9 cellular contexts compared by ENCODE assay signal in the genomic region with DNA sequence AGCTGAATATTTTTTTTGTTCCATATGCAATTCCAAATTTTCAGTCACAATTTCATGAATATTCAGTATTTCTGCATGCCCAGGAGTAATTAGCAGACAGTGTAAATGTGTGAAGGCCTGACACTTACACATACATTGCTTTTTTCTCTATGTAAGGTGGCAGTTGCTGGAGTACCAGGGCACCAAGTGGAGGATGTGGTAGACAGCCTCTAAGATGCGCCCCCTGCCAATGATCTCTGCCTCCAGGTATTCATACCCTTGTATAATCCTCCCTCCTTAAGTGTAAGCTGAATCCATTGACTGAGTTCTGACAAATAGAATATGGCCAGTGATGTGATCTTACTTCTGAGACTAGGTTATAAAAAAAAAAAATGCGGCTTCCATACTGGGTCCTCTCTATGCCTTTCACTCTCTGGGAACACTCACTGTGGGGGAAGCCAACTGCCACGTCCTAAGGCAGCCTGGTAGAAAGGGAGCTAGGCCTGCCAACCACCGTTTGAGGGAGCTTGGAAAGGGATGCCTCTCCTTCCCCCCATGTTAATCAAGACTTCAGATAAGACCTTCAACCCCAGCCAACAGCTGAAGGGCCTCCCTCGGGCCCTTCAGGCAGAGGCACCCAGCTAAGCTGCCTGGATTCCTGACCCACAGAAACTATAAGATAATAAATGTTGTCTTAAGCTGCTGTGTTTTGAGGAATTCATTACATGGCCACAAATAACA.
DNase-seq lines count a peak whose midpoint lies in the region; ATAC-seq, FAIRE-seq and TF ChIP-seq lines count a peak whose summit lies in the region.
"Had no signal": no experiment of that assay in that cellular context is flagged by ENCODE, and none has a peak within 500 bp of the region (broad histone marks: within the 10 kb centered on the region; RNA-seq: fewer than 3 reads in every experiment).

No MANE protein-coding gene starts in this region.

- ATAC-seq in HepG2 (no peak), aorta (ENCODE audit: low FRiP score) (no peak)

- no peak overlapping the region for H3K4me2 ChIP-seq in HepG2 (ENCODE audit: low read depth, low read length)

- no peak for TF ChIP-seq POLR2A in HepG2 (IDR thresholded peaks at IDR 0.05; ENCODE audit: insufficient read depth in 1 of 2, low read depth in 2 of 2, low read length in 2 of 2)

- peaks cover 32% of the 10 kb centered on the region for H3K79me2 ChIP-seq in HepG2 (ENCODE audit: insufficient read depth, low read length)

- H3K36me3 ChIP-seq in liver (ENCODE audit: control insufficient read depth in 4 of 4, insufficient read depth in 3 of 4, low read depth in 1 of 4, low read length in 3 of 4) (no peaks in the 10 kb centered on the region), HepG2 (replicated peaks in 1 of 2; ENCODE audit: control insufficient read depth in 1 of 2, insufficient read depth in 2 of 2, low read length in 2 of 2) (no peaks in the 10 kb centered on the region), duodenal mucosa (ENCODE audit: control insufficient read depth in 1 of 2, insufficient read depth in 2 of 2, low read length in 2 of 2) (no peaks in the 10 kb centered on the region), aorta (ENCODE audit: control insufficient read depth in 1 of 2, insufficient read depth in 2 of 2, low read length in 1 of 2) (no peaks in the 10 kb centered on the region)
- no peaks in the 10 kb centered on the region for H3K36me3 ChIP-seq in effector memory CD4-positive, alpha-beta T cell (ENCODE audit: control insufficient read depth, insufficient read depth, low read length)

- H3K9me3 Mint-ChIP-seq in nephron = no peaks in the 10 kb centered on the region

- CTCF ChIA-PET in HepG2 (lab: Yijun Ruan, JAX; ENCODE audit: low intra/inter-chr PET ratio, low total read pairs) = no interaction called here

- BruUV-seq in HepG2 (replicated peaks; lab: Mats Ljungman, UMichigan) = no TSS peak

- no peak overlapping the region for H2AFZ ChIP-seq in HepG2 (ENCODE audit: low read length)

- H3K27me3 ChIP-seq in liver (ENCODE audit: control insufficient read depth in 4 of 4, insufficient read depth in 4 of 4, low read length in 3 of 4) (no peaks in the 10 kb centered on the region), HepG2 (ENCODE audit: control insufficient read depth in 1 of 2, insufficient read depth in 2 of 2, low read length in 2 of 2) (no peaks in the 10 kb centered on the region; a peak in 1 of 5 replicates), duodenal mucosa (ENCODE audit: control insufficient read depth in 1 of 2, insufficient read depth in 2 of 2, low read length in 2 of 2) (no peaks in the 10 kb centered on the region), aorta (ENCODE audit: control insufficient read depth in 1 of 2, insufficient read depth in 2 of 2, low read length in 1 of 2) (no peaks in the 10 kb centered on the region)
- H3K27me3 ChIP-seq in effector memory CD4-positive, alpha-beta T cell (replicated peaks; ENCODE audit: control insufficient read depth, insufficient read depth, low read length, poor library complexity, severe bottlenecking) = no peaks in the 10 kb centered on the region

- H3K9me3 ChIP-seq in liver (ENCODE audit: control insufficient read depth in 4 of 4, low read length in 3 of 4) = no peaks in the 10 kb centered on the region
- no peaks in the 10 kb centered on the region for H3K9me3 ChIP-seq in HepG2 (ENCODE audit: low read length)
- no peaks in the 10 kb centered on the region for H3K9me3 ChIP-seq in duodenal mucosa (ENCODE audit: control insufficient read depth in 1 of 2, low read length in 2 of 2)
- H3K9me3 ChIP-seq in aorta (ENCODE audit: control insufficient read depth, low read length) = no peaks in the 10 kb centered on the region
- H3K9me3 ChIP-seq in effector memory CD4-positive, alpha-beta T cell (ENCODE audit: control insufficient read depth, low read length) = no peaks in the 10 kb centered on the region

- WGBS in liver = 89% methylated on average over 5 of the region's 5 CpGs
- WGBS in HepG2 (ENCODE audit: low lambda C conversion rate) = 70% methylated on average over 5 of the region's 5 CpGs
- 29 to 33% methylated on average over 5 of the region's 5 CpGs for WGBS in aorta, 2 donors

- H3K4me3 ChIP-seq in liver (ENCODE audit: low read depth in 1 of 3, low read length in 3 of 3) (no peak overlapping the region), HepG2 (replicated peaks in 1 of 3; ENCODE audit: insufficient read depth in 1 of 3, low read depth in 2 of 3, low read length in 3 of 3) (no peak overlapping the region), duodenal mucosa (ENCODE audit: low read depth in 1 of 2, low read length in 2 of 2) (no peak overlapping the region), aorta (ENCODE audit: low read length in 2 of 2) (no peak overlapping the region)
- no peak overlapping the region for H3K4me3 ChIP-seq in effector memory CD4-positive, alpha-beta T cell (ENCODE audit: insufficient read depth, low read depth, low read length, poor library complexity, severe bottlenecking)

- in situ Hi-C loops in HepG2 (cut with HindIII; ENCODE audit: extremely low pct_ligation_motif_present, low pct_unique_long_range_greater_than_20kb) = no loop called here

- H3K27me3 Mint-ChIP-seq in nephron (ENCODE audit: low read depth) = peaks cover 3% of the 10 kb centered on the region

- peaks cover 72% of the 10 kb centered on the region for H3K4me1 Mint-ChIP-seq in nephron

- H3K9ac ChIP-seq in liver (ENCODE audit: low read depth in 1 of 2, low read length in 2 of 2) (no peak overlapping the region), HepG2 (ENCODE audit: insufficient read depth, low read depth, low read length) (no peak overlapping the region), duodenal mucosa (ENCODE audit: low read depth in 1 of 2, low read length in 2 of 2) (peak overlapping the region in 1 of 2 donors; percentile 20)

- no peaks in the 10 kb centered on the region for H3K36me3 Mint-ChIP-seq in nephron (ENCODE audit: low read depth)

- DNase-seq in HepG2 (ENCODE audit: low spot score) (no peak), aorta (peak in 1 of 2 donors; percentile 33), activated gamma-delta T cell treated with Interleukin-2 at 50 U/mL for 16 hours (no peak), HuH-7 (ENCODE audit: low spot score) (no peak)
- no peak for DNase-seq in effector memory CD4-positive, alpha-beta T cell
- DNase-seq: NCI-H526 had no signal

- intact Hi-C loops in HepG2 (cut with micrococcal nuclease; ENCODE audit: unreplicated experiment) = no loop called here
- intact Hi-C loops in aorta (cut with DNase I) = loop anchor here in 1 of 2 donors (5.0 kb wide), 1 partner anchor 37 kb away; no protein-coding TSS in a partner anchor

- H3K27ac ChIP-seq in liver (ENCODE audit: low read depth in 1 of 2, low read length in 2 of 2) (peak overlapping the region; percentile 31 to 51), HepG2 (ENCODE audit: extremely low read length, insufficient read depth, low read length) (no peak overlapping the region), duodenal mucosa (ENCODE audit: low read depth, low read length) (peak overlapping the region; percentile 79), aorta (ENCODE audit: low read depth in 1 of 2, low read length in 2 of 2) (peak overlapping the region; percentile 72 to 98)
- H3K27ac ChIP-seq in effector memory CD4-positive, alpha-beta T cell (ENCODE audit: insufficient read depth, low read length, poor library complexity, severe bottlenecking) = no peak overlapping the region

- H3K4me3 Mint-ChIP-seq in nephron = peak overlapping the region; percentile 39 to 98 (median 97)

- TF ChIP-seq EP300 in HepG2 (IDR thresholded peaks at IDR 0.05; ENCODE audit: low read depth in 2 of 2, low read length in 2 of 2) (no peak), HepG2 (CRISPR knock-in tag; IDR thresholded peaks at IDR 0.05; ENCODE audit: borderline replicate concordance) (no peak)

- TF ChIP-seq RAD21 in liver (IDR thresholded peaks at IDR 0.05) (no peak), HepG2 (CRISPR knock-in tag; IDR thresholded peaks at IDR 0.05) (no peak)

- peak overlapping the region; percentile 100 for H3K27ac Mint-ChIP-seq in nephron

- no peaks in the 10 kb centered on the region for H4K20me1 ChIP-seq in HepG2 (ENCODE audit: insufficient read depth, low read length)

- H3K4me1 ChIP-seq in liver (ENCODE audit: control insufficient read depth in 4 of 4, insufficient read depth in 4 of 4, low read length in 3 of 4) (peaks cover 9 to 29% (median 18%) of the 10 kb centered on the region in 4 donors), HepG2 (ENCODE audit: insufficient read depth, low read length) (peaks cover 73% of the 10 kb centered on the region), duodenal mucosa (ENCODE audit: control insufficient read depth in 1 of 2, insufficient read depth in 2 of 2, low read length in 2 of 2) (peaks cover 36 to 38% of the 10 kb centered on the region in 2 donors), aorta (ENCODE audit: control insufficient read depth in 1 of 2, insufficient read depth in 2 of 2, low read length in 2 of 2) (peaks cover 2 to 7% of the 10 kb centered on the region in 2 donors)
- H3K4me1 ChIP-seq in effector memory CD4-positive, alpha-beta T cell (ENCODE audit: control insufficient read depth, insufficient read depth, low read length, poor library complexity, severe bottlenecking) = peaks cover 28% of the 10 kb centered on the region

- no peak for TF ChIP-seq CTCF in liver (IDR thresholded peaks at IDR 0.05; ENCODE audit: low read depth, low read length, missing input control)
- no peak for TF ChIP-seq CTCF in HepG2 (CRISPR knock-in tag; IDR thresholded peaks at IDR 0.05)
- TF ChIP-seq CTCF in nephron (IDR thresholded peaks at IDR 0.05; ENCODE audit: unreplicated experiment in 3 of 3) = no peak

- no peak for FAIRE-seq in HepG2 (lab: Jason Lieb, UNC)

- POLR2A ChIA-PET in HepG2 (lab: Yijun Ruan, JAX) = interaction anchor here (1.4 to 6.1 kb wide), 3 partner anchors 7 to 48 kb away, joined by 3 to 115 read pairs (median 91); a partner anchor contains a TSS

TF ChIP-seq in liver, 16 proteins besides CTCF, POLR2A, EP300 and RAD21 (continues in another document):
- TF ChIP-seq HNF4G (IDR thresholded peaks at IDR 0.05) (no peak), TAF1 (conservative IDR thresholded peaks at IDR 0.05) (no peak), FOXA1 (IDR thresholded peaks at IDR 0.05) (no peak), YY1 (IDR thresholded peaks at IDR 0.05) (no peak), NR2F2 (IDR thresholded peaks at IDR 0.05) (no peak), HNF4A (conservative IDR thresholded peaks at IDR 0.05) (no peak), SP1 (IDR thresholded peaks at IDR 0.05) (no peak)

Comparison
In these comparisons a context has a peak if more than half of its experiments do, and no peak if none do; other contexts are left out.
1. H3K27ac ChIP-seq: peak in liver (2 of 2), duodenal mucosa (single experiment) and aorta (2 of 2); none in HepG2 (single experiment) and effector memory CD4-positive, alpha-beta T cell (single experiment).